ENCODE assay signal across 8 cellular contexts in genomic region chr1:84691139-84691783, GRCh38. TPM values are rescaled to one million over a fixed set of nuclear protein-coding genes. Genes with fewer than 3 reads are reported as not detected.
DNase-seq lines count a peak whose midpoint lies in the region; ATAC-seq and TF ChIP-seq lines count a peak whose summit lies in the region.

No MANE protein-coding gene starts in this region.

- intact Hi-C loops in heart right ventricle (cut with DNase I) (loop anchor here in 1 of 10 donors (10.0 kb wide), 1 partner anchor 66 kb away; no protein-coding TSS in a partner anchor), left ventricle myocardium superior (cut with micrococcal nuclease) (no loop called here)

- H3K36me3 Mint-ChIP-seq in activated T-helper 17 cell treated with anti-CD3 and anti-CD28 coated beads, Interleukin-2, amount 50 U/mL, for 72 hours (ENCODE audit: low read depth) = no peaks in the 10 kb centered on the region

- WGBS in heart right ventricle, 2 donors = 44 to 52% methylated on average over 13 of the region's 13 CpGs
- 64% methylated on average over 13 of the region's 13 CpGs for WGBS in thymus

- H3K27ac Mint-ChIP-seq in activated T-helper 17 cell treated with anti-CD3 and anti-CD28 coated beads, Interleukin-2, amount 50 U/mL, for 72 hours = peak overlapping the region; percentile 94

- H3K4me3 Mint-ChIP-seq in activated T-helper 17 cell treated with anti-CD3 and anti-CD28 coated beads, Interleukin-2, amount 50 U/mL, for 72 hours = peak overlapping the region; percentile 94

- H3K27me3 ChIP-seq in heart right ventricle (no peaks in the 10 kb centered on the region), kidney epithelial cell (ENCODE audit: control insufficient read depth, insufficient read depth, low read length) (no peaks in the 10 kb centered on the region), thymus (ENCODE audit: control insufficient read depth, insufficient read depth) (no peaks in the 10 kb centered on the region)

- no peaks in the 10 kb centered on the region for H3K9me3 Mint-ChIP-seq in activated T-helper 17 cell treated with anti-CD3 and anti-CD28 coated beads, Interleukin-2, amount 50 U/mL, for 72 hours

- TF ChIP-seq CTCF in heart right ventricle (IDR thresholded peaks at IDR 0.05) = no peak
- TF ChIP-seq CTCF in kidney epithelial cell (IDR thresholded peaks at IDR 0.05; ENCODE audit: insufficient read depth, low read length, poor library complexity, severe bottlenecking) = no peak

- ATAC-seq in heart right ventricle (peak in 1 of 8 donors; percentile 1), left ventricle myocardium superior (no peak), GM18870 (IDR thresholded peaks at IDR 0.05; ENCODE audit: unreplicated experiment) (no peak), HG03025 (IDR thresholded peaks at IDR 0.05; ENCODE audit: low FRiP score, unreplicated experiment) (no peak), HG02798 (IDR thresholded peaks at IDR 0.05; ENCODE audit: poor library complexity, unreplicated experiment) (no peak)
- no peak for ATAC-seq in activated T-helper 17 cell treated with anti-CD3 and anti-CD28 coated beads, Interleukin-2, amount 50 U/mL, for 72 hours (replicated peaks)

- H3K27ac ChIP-seq in heart right ventricle (peak overlapping the region in 6 of 10 donors; percentile 73 to 87 (median 84)), thymus (ENCODE audit: low read depth) (peak overlapping the region; percentile 90)

- no peak for DNase-seq in heart right ventricle
- DNase-seq in left ventricle myocardium superior = no peak
- no peak for DNase-seq in kidney epithelial cell (ENCODE audit: low read depth)

- H3K4me1 ChIP-seq in heart right ventricle (peaks cover 0 to 38% (median 12%) of the 10 kb centered on the region in 9 donors), thymus (ENCODE audit: control insufficient read depth, insufficient read depth, low read length) (peaks cover 39% of the 10 kb centered on the region)

- H3K4me1 Mint-ChIP-seq in activated T-helper 17 cell treated with anti-CD3 and anti-CD28 coated beads, Interleukin-2, amount 50 U/mL, for 72 hours = peaks cover 38% of the 10 kb centered on the region

- no peaks in the 10 kb centered on the region for H3K36me3 ChIP-seq in heart right ventricle
- no peaks in the 10 kb centered on the region for H3K36me3 ChIP-seq in kidney epithelial cell (ENCODE audit: control insufficient read depth, insufficient read depth, low read length)
- no peaks in the 10 kb centered on the region for H3K36me3 ChIP-seq in thymus (ENCODE audit: control insufficient read depth, insufficient read depth)

- H3K4me3 ChIP-seq in heart right ventricle (peak overlapping the region; percentile 52 to 96 (median 84)), kidney epithelial cell (ENCODE audit: low read depth, low read length) (peak overlapping the region; percentile 63), thymus (ENCODE audit: low read length) (peak overlapping the region; percentile 89)

- no peaks in the 10 kb centered on the region for H3K9me3 ChIP-seq in heart right ventricle
- H3K9me3 ChIP-seq in thymus (ENCODE audit: control insufficient read depth) = no peaks in the 10 kb centered on the region

- H3K27me3 Mint-ChIP-seq in activated T-helper 17 cell treated with anti-CD3 and anti-CD28 coated beads, Interleukin-2, amount 50 U/mL, for 72 hours = no peaks in the 10 kb centered on the region

RNA-seq across cellular contexts. Expression of gene SSX2IP, which starts 1.0 kb away (rescaled TPM):
- total RNA-seq in heart right ventricle = 10 to 100 TPM in 8 of 10 donors, 1 to 10 TPM in 2; 6.3 to 14.9 (median 11.2) TPM
- polyA plus RNA-seq in heart right ventricle = 1 to 10 TPM; 2.9 to 4.3 TPM
- total RNA-seq in left ventricle myocardium superior = 16.5 TPM
- 10 to 100 TPM in 1 of 2 donors, 1 to 10 TPM in 1; 4.1 to 10.7 TPM for total RNA-seq in activated T-helper 17 cell treated with anti-CD3 and anti-CD28 coated beads, Interleukin-2, amount 50 U/mL, for 72 hours
- 9.4 and 10.9 TPM in 2 replicates for total RNA-seq in kidney epithelial cell
- 15.4 TPM for polyA plus RNA-seq in thymus
